In genomic region chr7:142587578-142588191, GRCh38 we compare ENCODE assay signal across 8 cellular contexts.
A peak's percentile ranks its signal among the peaks of the same experiment; 100 is the strongest.
DNase-seq lines count a peak whose midpoint lies in the region; ATAC-seq lines count a peak whose summit lies in the region.

No MANE protein-coding gene starts in this region.

- no peaks in the 10 kb centered on the region for H3K4me1 Mint-ChIP-seq in naive B cell

- H3K36me3 Mint-ChIP-seq in naive B cell, result no peaks in the 10 kb centered on the region

- no peaks in the 10 kb centered on the region for H3K9me3 Mint-ChIP-seq in naive B cell

- H3K27me3 Mint-ChIP-seq in naive B cell, result peaks cover 0 to 6% (median 0%) of the 10 kb centered on the region in 3 donors

- ATAC-seq in GM19025 (IDR thresholded peaks at IDR 0.05; ENCODE audit: low read depth, unreplicated experiment) (peak; percentile 39), HG03045 (IDR thresholded peaks at IDR 0.05; ENCODE audit: unreplicated experiment) (peak; percentile 60), naive B cell (ENCODE audit: low read depth in 2 of 2) (peak; percentile 64 to 75)

- DNase-seq in NCI-H1105 treated with DMSO at 0.1 percent for 48 hours (lab: John Stamatoyannopoulos, UW) (peak; percentile 5), NCI-H1105 (lab: John Stamatoyannopoulos, UW) (no peak), NOMO-1 (lab: John Stamatoyannopoulos, UW; ENCODE audit: unreplicated experiment in 2 of 2) (peak; percentile 14 to 45), dedifferentiated amniotic fluid mesenchymal stem cell (ENCODE audit: extremely low spot score) (peak; percentile 34), naive B cell (no peak), middle frontal gyrus (ENCODE audit: extremely low spot score, low spot score) (no peak)

- H3K27ac Mint-ChIP-seq in naive B cell, result peak overlapping the region in 2 of 6 donors; percentile 21 to 36

- H3K4me3 Mint-ChIP-seq in naive B cell, result no peak overlapping the region

Comparison
In these comparisons a context has a peak if more than half of its experiments do, and no peak if none do; other contexts are left out.
1. DNase-seq: peak in NCI-H1105 treated with DMSO at 0.1 percent for 48 hours (single experiment), NOMO-1 (2 of 2) and dedifferentiated amniotic fluid mesenchymal stem cell (single experiment); none in NCI-H1105 (single experiment), naive B cell (single experiment) and middle frontal gyrus (single experiment).
2. Peak in every context shown above with its lines, with median percentiles within 50 percentile points of each other: ATAC-seq.